In genomic region chr18:45073556-45073955, GRCh38 we compare ENCODE assay signal across 18 cellular contexts.
"Had no signal": no experiment of that assay in that cellular context is flagged by ENCODE, and none has a peak within 500 bp of the region (broad histone marks: within the 10 kb centered on the region; RNA-seq: fewer than 3 reads in every experiment).

No MANE protein-coding gene starts in this region.

- H3K9me3 ChIP-seq: colonic mucosa, gastroesophageal sphincter, left ventricle myocardium inferior, lower lobe of right lung, pancreas had no signal

- ATAC-seq: gastroesophageal sphincter; left cardiac atrium; lower lobe of right lung; natural killer cell treated with Interleukin-12 subunit alpha and Interleukin-12 subunit beta and Interleukin-15 and Interleukin-18, amount 100 ng/mL, for 72 hours; pancreas; right cardiac atrium had no signal

- H3K36me3 ChIP-seq: colonic mucosa, gastroesophageal sphincter, left ventricle myocardium inferior, lower lobe of right lung, pancreas had no signal

- DNase-seq: colonic mucosa; effector CD4-positive, alpha-beta T cell; endodermal cell; foreskin fibroblast; glutamatergic neuron; immature natural killer cell; left cardiac atrium; left ventricle myocardium inferior; lower lobe of right lung; midbrain; occipital lobe; pancreas; right cardiac atrium; stimulated activated CD4-positive, alpha-beta T cell treated with anti-CD3 and anti-CD28 coated beads, Interleukin-2, amount 100 ng/mL, for 48 hours; stimulated activated naive CD4-positive, alpha-beta T cell treated with Interleukin-2 at 50 U/mL for 16 hours had no signal

- H3K4me3 ChIP-seq: colonic mucosa, gastroesophageal sphincter, left ventricle myocardium inferior, lower lobe of right lung, pancreas, smooth muscle cell had no signal

- H3K27ac ChIP-seq: colonic mucosa, gastroesophageal sphincter, left ventricle myocardium inferior, lower lobe of right lung, pancreas had no signal

- H3K27me3 ChIP-seq: colonic mucosa, gastroesophageal sphincter, pancreas had no signal

- H3K4me1 ChIP-seq: colonic mucosa, left ventricle myocardium inferior, lower lobe of right lung, pancreas had no signal
